ENCODE assay signal across 26 cellular contexts in the genomic region with DNA sequence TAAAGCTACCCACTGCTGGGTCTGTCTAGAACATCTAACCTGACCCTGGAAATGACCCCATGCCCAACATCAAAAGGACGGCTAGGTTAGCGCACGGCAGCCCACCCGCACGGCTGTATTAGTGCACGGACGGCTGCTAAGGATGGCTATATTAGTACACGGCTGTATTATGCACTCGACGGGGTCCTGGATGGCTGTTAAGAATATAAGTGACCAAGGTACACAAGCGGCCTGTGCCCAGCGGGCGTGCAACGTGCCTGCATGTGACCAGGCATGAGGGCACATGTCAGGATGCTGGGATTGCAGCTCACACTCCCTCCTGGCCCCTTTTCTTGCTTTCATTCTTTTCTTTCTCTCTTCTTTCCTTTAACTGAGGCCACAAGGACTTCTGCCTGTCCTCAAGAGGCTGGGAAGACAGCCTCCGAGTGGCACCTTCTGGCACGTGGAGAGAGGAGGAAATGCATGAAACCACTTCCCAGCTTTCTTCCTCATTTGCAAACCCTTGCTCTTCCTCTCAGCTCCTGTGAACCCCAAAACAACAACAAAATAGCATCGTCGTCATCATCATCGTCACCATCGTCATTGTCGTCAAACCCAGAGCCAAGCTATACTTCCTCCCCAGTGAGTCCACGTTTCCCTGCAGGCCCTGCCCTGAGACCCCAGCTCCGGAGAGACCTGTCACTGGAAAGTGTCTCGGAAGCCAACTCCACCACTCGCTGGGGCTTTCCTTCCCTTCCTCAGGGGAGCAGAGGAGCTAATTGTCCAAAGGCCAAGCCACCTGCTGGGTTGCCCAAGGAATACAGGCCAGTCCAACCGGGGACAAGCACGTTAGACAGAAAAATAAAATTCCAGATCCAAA.
DNase-seq lines count a peak whose midpoint lies in the region; FAIRE-seq and TF ChIP-seq lines count a peak whose summit lies in the region.
"Had no signal": no experiment of that assay in that cellular context is flagged by ENCODE, and none has a peak within 500 bp of the region (broad histone marks: within the 10 kb centered on the region; RNA-seq: fewer than 3 reads in every experiment).

No MANE protein-coding gene starts in this region.

- H3K4me2 ChIP-seq in mesendoderm (ENCODE audit: low read length), result no peak overlapping the region
- H3K4me2 ChIP-seq: A549 had no signal

- no peak overlapping the region for H3K23ac ChIP-seq in mesendoderm (ENCODE audit: low read length)

- no peak overlapping the region for H3K9ac ChIP-seq in mesendoderm (ENCODE audit: low read length)
- H3K9ac ChIP-seq: parathyroid adenoma had no signal

- no peaks in the 10 kb centered on the region for H3K9me3 ChIP-seq in left ventricle myocardium inferior (replicated peaks)
- H3K9me3 ChIP-seq: A549, adrenal gland, body of pancreas, right atrium auricular region, vagina had no signal

- no peaks in the 10 kb centered on the region for H3K79me1 ChIP-seq in mesendoderm (ENCODE audit: low read length)

- TF ChIP-seq CTCF in left ventricle myocardium inferior (IDR thresholded peaks at IDR 0.05; ENCODE audit: borderline replicate concordance) (no peak), VCaP (conservative IDR thresholded peaks at IDR 0.05) (no peak)

- intact Hi-C loops in cardiac septum (cut with DNase I) (no loop called here), left ventricle myocardium inferior (cut with micrococcal nuclease) (no loop called here)

- peak; percentile 82 for DNase-seq in cardiac septum (ENCODE audit: low spot score)
- DNase-seq in left ventricle myocardium inferior, result no peak
- no peak for DNase-seq in mesendoderm
- no peak for DNase-seq in urothelium cell line (ENCODE audit: low spot score)
- no peak for DNase-seq in epidermal melanocyte (ENCODE audit: insufficient read length, low spot score)
- no peak for DNase-seq in globus pallidus (ENCODE audit: low spot score)
- no peak for DNase-seq in AG20443 (ENCODE audit: low spot score)
- DNase-seq: activated CD4-positive, alpha-beta memory T cell treated with anti-CD3 and anti-CD28 coated beads for 36 hours; activated naive CD4-positive, alpha-beta T cell treated with anti-CD3 and anti-CD28 coated beads, Interleukin-2, amount 10 ng/mL, durations not matched to agents 7 days and 5 days; activated T-cell treated with anti-CD3 and anti-CD28 coated beads, Interleukin-2, amount 50 U/mL, for 72 hours; adrenal gland; body of pancreas; foreskin melanocyte; HCEC 1CT; NCI-H1092; NCI-H187; NCI-H2171; nephron progenitor cell; RPMI8226; stimulated activated CD4-positive, alpha-beta T cell treated with anti-CD3 and anti-CD28 coated beads, Interleukin-2, amount 100 ng/mL, for 24 hours; stimulated activated naive CD8-positive, alpha-beta T cell treated with anti-CD3 and anti-CD28 coated beads, Interleukin-15, Interleukin-2, amounts not matched to agents 100 U/mL and 50 U/mL, for 24 hours had no signal

- H2BK15ac ChIP-seq in mesendoderm (replicated peaks; ENCODE audit: low read depth), result no peak overlapping the region

- H3K79me2 ChIP-seq in mesendoderm (ENCODE audit: control insufficient read depth, insufficient read depth, low read length), result no peaks in the 10 kb centered on the region
- H3K79me2 ChIP-seq: parathyroid adenoma had no signal

- H3K4me1 ChIP-seq in left ventricle myocardium inferior, result peaks cover 21% of the 10 kb centered on the region
- no peaks in the 10 kb centered on the region for H3K4me1 ChIP-seq in mesendoderm (ENCODE audit: control insufficient read depth, low read depth, low read length)
- H3K4me1 ChIP-seq: A549, body of pancreas, parathyroid adenoma, vagina had no signal

- no peak overlapping the region for H3K4ac ChIP-seq in mesendoderm (ENCODE audit: low read depth, low read length)

- H4K8ac ChIP-seq in mesendoderm (ENCODE audit: low read depth, low read length), result no peak overlapping the region

- no peak overlapping the region for H3K18ac ChIP-seq in mesendoderm (ENCODE audit: low read length)

- WGBS in mesendoderm (ENCODE audit: extremely low coverage, insufficient coverage, low lambda C conversion rate), result no CpG with 5 or more reads among the region's 27 CpGs

- no peak overlapping the region for H2BK5ac ChIP-seq in mesendoderm (ENCODE audit: low read length)

- no peak overlapping the region for H4K5ac ChIP-seq in mesendoderm (ENCODE audit: low read length)

- no peak overlapping the region for H2AK5ac ChIP-seq in mesendoderm (ENCODE audit: low read length)

- peak; percentile 9 for FAIRE-seq in urothelium cell line (lab: Jason Lieb, UNC)
- FAIRE-seq: A549 had no signal

- H2BK120ac ChIP-seq in mesendoderm (ENCODE audit: low read depth, low read length), result no peak overlapping the region

- no peak overlapping the region for H3K4me3 ChIP-seq in left ventricle myocardium inferior
- no peak overlapping the region for H3K4me3 ChIP-seq in mesendoderm (ENCODE audit: low read length)
- H3K4me3 ChIP-seq: A549, adrenal gland, body of pancreas, right atrium auricular region, vagina had no signal

- H3K27me3 ChIP-seq in left ventricle myocardium inferior (ENCODE audit: low read depth) (no peaks in the 10 kb centered on the region), mesendoderm (ENCODE audit: insufficient read depth, low read length, poor library complexity) (no peaks in the 10 kb centered on the region)
- H3K27me3 ChIP-seq: adrenal gland, body of pancreas, right atrium auricular region, vagina had no signal

- H3K36me3 ChIP-seq in left ventricle myocardium inferior (no peaks in the 10 kb centered on the region), mesendoderm (ENCODE audit: control insufficient read depth, insufficient read depth, low read length) (no peaks in the 10 kb centered on the region)
- H3K36me3 ChIP-seq: adrenal gland, right atrium auricular region, vagina had no signal

- H3K56ac ChIP-seq in mesendoderm (ENCODE audit: low read length), result peak overlapping the region; percentile 19

- no peak overlapping the region for H3K27ac ChIP-seq in left ventricle myocardium inferior (replicated peaks)
- peak overlapping the region; percentile 33; the same call in 1 of the 2 replicates for H3K27ac ChIP-seq in VCaP
- H3K27ac ChIP-seq in mesendoderm (ENCODE audit: low read depth, low read length), result no peak overlapping the region
- H3K27ac ChIP-seq: A549, adrenal gland, body of pancreas, parathyroid adenoma, vagina had no signal
